In the genomic region with DNA sequence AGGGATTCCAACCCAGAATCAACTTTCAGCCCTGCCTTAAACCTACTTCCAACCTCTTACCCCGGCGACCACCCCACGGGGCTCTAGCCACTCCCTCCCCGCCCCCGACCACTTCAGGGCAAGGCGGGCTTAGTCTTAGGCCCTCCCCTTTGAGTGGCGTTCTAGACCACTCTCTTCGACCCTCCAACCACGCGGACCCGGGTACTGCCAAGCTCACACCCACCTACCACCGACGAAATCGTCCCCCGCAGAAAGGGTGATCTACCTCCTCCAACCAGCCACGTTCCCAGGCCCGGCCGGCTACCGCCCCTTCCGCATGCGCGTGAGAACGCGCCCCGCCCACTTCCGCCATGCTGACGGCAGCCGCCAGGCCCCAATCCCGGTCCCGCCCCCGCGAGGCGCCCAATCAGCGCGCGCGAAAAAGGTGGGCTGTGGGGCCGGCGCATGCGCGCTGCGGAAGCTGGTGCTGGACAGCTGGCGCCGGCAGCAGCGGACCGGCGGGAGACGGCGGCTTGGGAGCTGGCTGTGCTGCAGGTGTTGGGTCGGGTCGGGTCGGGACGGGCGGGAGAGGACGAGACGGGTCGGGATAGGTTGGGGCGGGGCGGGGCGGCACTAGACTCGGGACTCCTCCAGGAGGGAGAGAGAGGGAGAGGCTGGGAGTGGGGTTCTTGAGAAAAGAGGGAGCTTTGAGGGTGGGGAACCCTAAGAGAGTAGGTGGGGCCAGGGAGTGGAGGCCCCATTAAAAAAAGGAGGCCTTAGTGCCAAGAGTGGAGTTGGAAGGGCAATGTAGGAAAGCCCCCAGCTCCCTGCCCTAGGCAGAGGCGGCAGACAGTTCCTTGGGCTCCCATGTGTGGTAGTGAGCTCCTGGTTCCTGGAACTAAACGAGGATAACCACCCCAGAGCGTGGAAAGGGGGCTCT, we compare ENCODE assay signal across 1 cellular context.
A peak's percentile ranks its signal among the peaks of the same experiment; 100 is the strongest.
TF ChIP-seq lines count a peak whose summit lies in the region.

A gene with protein sequence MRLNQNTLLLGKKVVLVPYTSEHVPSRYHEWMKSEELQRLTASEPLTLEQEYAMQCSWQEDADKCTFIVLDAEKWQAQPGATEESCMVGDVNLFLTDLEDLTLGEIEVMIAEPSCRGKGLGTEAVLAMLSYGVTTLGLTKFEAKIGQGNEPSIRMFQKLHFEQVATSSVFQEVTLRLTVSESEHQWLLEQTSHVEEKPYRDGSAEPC (minus strand): TSS at position 302 of the 919 bp plus-strand sequence. CDS start 647 bp downstream, outside the sequence.

TF ChIP-seq in K562, 482 proteins besides CTCF, POLR2A, EP300 and RAD21 (continued from another document and continues in another):
- TF ChIP-seq, protein P1, sequence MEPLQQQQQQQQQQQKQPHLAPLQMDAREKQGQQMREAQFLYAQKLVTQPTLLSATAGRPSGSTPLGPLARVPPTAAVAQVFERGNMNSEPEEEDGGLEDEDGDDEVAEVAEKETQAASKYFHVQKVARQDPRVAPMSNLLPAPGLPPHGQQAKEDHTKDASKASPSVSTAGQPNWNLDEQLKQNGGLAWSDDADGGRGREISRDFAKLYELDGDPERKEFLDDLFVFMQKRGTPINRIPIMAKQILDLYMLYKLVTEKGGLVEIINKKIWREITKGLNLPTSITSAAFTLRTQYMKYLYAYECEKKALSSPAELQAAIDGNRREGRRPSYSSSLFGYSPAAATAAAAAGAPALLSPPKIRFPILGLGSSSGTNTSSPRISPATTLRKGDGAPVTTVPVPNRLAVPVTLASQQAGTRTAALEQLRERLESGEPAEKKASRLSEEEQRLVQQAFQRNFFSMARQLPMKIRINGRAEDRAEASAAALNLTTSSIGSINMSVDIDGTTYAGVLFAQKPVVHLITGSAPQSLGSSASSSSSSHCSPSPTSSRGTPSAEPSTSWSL (CRISPR knock-in tag; IDR thresholded peaks at IDR 0.05; ENCODE audit: borderline replicate concordance): no peak
- TF ChIP-seq ZBTB7A (IDR thresholded peaks at IDR 0.05; ENCODE audit: borderline replicate concordance, control insufficient read depth, low read depth, low read length) (peak; percentile 78; the same call in 1 of the 2 replicates), CBX8 (IDR thresholded peaks at IDR 0.05; ENCODE audit: borderline replicate concordance, extremely low read depth, low read depth, low read length, poor library complexity, severe bottlenecking) (no peak), CCNT2 (IDR thresholded peaks at IDR 0.05; ENCODE audit: borderline replicate concordance, extremely low read depth, insufficient read length, low read depth, low read length) (peak; percentile 79), FOXM1 (IDR thresholded peaks at IDR 0.05; ENCODE audit: low read depth) (no peak), FOXM1 (CRISPR knock-in tag; IDR thresholded peaks at IDR 0.05; ENCODE audit: low read depth) (no peak), LARP7 (IDR thresholded peaks at IDR 0.05) (no peak), SAP30 (IDR thresholded peaks at IDR 0.05; ENCODE audit: borderline replicate concordance, insufficient read depth, low read depth, low read length, poor library complexity, severe bottlenecking) (peak; percentile 80), MAZ (CRISPR knock-in tag; conservative IDR thresholded peaks at IDR 0.05 in 1 of 2, IDR thresholded peaks at IDR 0.05 in 1 of 2) (peak; percentile 70 to 73), TSC22D4 (tag; IDR thresholded peaks at IDR 0.05) (no peak), RBM34 (IDR thresholded peaks at IDR 0.05; ENCODE audit: borderline replicate concordance, insufficient read depth, low read length) (no peak), ZNF212 (CRISPR knock-in tag; IDR thresholded peaks at IDR 0.05) (no peak), ZC3H4 (CRISPR knock-in tag; IDR thresholded peaks at IDR 0.05; ENCODE audit: borderline replicate concordance) (no peak), MTA2 (IDR thresholded peaks at IDR 0.05; ENCODE audit: low read depth) (no peak), CREB1 (IDR thresholded peaks at IDR 0.05) (peak; percentile 72), CREB1 (CRISPR knock-in tag; IDR thresholded peaks at IDR 0.05) (peak; percentile 53; the same call in 1 of the 2 replicates), SAFB2 (IDR thresholded peaks at IDR 0.05; ENCODE audit: borderline replicate concordance, low read depth, low read length, severe bottlenecking) (no peak), TEAD4 (IDR thresholded peaks at IDR 0.05; ENCODE audit: low read length) (no peak), TEAD4 (CRISPR knock-in tag; IDR thresholded peaks at IDR 0.05; ENCODE audit: borderline replicate concordance) (no peak), ILF3 (IDR thresholded peaks at IDR 0.05; ENCODE audit: borderline replicate concordance) (no peak), C11orf30 (IDR thresholded peaks at IDR 0.05; ENCODE audit: low read depth) (peak; percentile 87), ELF1 (tag; IDR thresholded peaks at IDR 0.05) (peak; percentile 94), ZNF274 (IDR thresholded peaks at IDR 0.05; ENCODE audit: borderline replicate concordance, low read depth, low read length) (no peak), HMG20A (CRISPR knock-in tag; conservative IDR thresholded peaks at IDR 0.05) (no peak), ZNF76 (CRISPR knock-in tag; IDR thresholded peaks at IDR 0.05; ENCODE audit: borderline replicate concordance) (no peak), ZNF668 (CRISPR knock-in tag; IDR thresholded peaks at IDR 0.05) (no peak), HOXB6 (CRISPR knock-in tag; IDR thresholded peaks at IDR 0.05; ENCODE audit: borderline replicate concordance) (no peak), ELF2 (CRISPR knock-in tag; IDR thresholded peaks at IDR 0.05) (peak; percentile 93), KDM5B (IDR thresholded peaks at IDR 0.05; ENCODE audit: insufficient replicate concordance, low read depth, low read length) (peak; percentile 76), BRD4 (IDR thresholded peaks at IDR 0.05) (0 out of 2 replicates have a peak, but pooled peaks have one; percentile 38)
- TF ChIP-seq, protein P2, sequence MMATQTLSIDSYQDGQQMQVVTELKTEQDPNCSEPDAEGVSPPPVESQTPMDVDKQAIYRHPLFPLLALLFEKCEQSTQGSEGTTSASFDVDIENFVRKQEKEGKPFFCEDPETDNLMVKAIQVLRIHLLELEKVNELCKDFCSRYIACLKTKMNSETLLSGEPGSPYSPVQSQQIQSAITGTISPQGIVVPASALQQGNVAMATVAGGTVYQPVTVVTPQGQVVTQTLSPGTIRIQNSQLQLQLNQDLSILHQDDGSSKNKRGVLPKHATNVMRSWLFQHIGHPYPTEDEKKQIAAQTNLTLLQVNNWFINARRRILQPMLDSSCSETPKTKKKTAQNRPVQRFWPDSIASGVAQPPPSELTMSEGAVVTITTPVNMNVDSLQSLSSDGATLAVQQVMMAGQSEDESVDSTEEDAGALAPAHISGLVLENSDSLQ (IDR thresholded peaks at IDR 0.05): 0 out of 2 replicates have a peak, but pooled peaks have one; percentile 38
- TF ChIP-seq, protein P3, sequence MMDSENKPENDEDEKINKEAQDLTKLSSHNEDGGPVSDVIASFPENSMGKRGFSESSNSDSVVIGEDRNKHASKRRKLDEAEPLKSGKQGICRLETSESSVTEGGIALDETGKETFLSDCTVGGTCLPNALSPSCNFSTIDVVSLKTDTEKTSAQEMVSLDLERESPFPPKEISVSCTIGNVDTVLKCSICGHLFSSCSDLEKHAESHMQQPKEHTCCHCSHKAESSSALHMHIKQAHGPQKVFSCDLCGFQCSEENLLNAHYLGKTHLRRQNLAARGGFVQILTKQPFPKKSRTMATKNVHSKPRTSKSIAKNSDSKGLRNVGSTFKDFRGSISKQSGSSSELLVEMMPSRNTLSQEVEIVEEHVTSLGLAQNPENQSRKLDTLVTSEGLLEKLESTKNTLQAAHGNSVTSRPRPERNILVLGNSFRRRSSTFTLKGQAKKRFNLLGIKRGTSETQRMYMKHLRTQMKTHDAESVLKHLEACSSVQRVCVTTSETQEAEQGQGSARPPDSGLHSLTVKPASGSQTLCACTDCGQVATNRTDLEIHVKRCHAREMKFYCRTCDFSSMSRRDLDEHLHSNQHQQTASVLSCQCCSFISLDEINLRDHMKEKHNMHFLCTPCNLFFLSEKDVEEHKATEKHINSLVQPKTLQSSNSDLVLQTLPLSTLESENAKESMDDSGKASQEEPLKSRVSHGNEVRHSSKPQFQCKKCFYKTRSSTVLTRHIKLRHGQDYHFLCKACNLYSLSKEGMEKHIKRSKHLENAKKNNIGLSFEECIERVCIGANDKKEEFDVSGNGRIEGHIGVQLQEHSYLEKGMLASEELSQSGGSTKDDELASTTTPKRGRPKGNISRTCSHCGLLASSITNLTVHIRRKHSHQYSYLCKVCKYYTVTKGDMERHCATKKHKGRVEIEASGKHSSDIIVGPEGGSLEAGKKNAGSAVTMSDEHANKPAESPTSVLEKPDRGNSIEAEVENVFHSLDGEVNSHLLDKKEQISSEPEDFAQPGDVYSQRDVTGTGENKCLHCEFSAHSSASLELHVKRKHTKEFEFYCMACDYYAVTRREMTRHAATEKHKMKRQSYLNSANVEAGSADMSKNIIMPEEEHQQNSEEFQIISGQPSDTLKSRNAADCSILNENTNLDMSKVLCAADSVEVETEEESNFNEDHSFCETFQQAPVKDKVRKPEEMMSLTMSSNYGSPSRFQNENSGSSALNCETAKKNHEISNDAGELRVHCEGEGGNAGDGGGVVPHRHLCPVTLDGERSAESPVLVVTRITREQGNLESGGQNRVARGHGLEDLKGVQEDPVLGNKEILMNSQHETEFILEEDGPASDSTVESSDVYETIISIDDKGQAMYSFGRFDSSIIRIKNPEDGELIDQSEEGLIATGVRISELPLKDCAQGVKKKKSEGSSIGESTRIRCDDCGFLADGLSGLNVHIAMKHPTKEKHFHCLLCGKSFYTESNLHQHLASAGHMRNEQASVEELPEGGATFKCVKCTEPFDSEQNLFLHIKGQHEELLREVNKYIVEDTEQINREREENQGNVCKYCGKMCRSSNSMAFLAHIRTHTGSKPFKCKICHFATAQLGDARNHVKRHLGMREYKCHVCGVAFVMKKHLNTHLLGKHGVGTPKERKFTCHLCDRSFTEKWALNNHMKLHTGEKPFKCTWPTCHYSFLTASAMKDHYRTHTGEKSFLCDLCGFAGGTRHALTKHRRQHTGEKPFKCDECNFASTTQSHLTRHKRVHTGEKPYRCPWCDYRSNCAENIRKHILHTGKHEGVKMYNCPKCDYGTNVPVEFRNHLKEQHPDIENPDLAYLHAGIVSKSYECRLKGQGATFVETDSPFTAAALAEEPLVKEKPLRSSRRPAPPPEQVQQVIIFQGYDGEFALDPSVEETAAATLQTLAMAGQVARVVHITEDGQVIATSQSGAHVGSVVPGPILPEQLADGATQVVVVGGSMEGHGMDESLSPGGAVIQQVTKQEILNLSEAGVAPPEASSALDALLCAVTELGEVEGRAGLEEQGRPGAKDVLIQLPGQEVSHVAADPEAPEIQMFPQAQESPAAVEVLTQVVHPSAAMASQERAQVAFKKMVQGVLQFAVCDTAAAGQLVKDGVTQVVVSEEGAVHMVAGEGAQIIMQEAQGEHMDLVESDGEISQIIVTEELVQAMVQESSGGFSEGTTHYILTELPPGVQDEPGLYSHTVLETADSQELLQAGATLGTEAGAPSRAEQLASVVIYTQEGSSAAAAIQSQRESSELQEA (IDR thresholded peaks at IDR 0.05; ENCODE audit: low read depth): peak; percentile 93
- TF ChIP-seq, protein P4, sequence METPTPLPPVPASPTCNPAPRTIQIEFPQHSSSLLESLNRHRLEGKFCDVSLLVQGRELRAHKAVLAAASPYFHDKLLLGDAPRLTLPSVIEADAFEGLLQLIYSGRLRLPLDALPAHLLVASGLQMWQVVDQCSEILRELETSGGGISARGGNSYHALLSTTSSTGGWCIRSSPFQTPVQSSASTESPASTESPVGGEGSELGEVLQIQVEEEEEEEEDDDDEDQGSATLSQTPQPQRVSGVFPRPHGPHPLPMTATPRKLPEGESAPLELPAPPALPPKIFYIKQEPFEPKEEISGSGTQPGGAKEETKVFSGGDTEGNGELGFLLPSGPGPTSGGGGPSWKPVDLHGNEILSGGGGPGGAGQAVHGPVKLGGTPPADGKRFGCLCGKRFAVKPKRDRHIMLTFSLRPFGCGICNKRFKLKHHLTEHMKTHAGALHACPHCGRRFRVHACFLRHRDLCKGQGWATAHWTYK (CRISPR knock-in tag; IDR thresholded peaks at IDR 0.05): peak; percentile 29; the same call in 1 of the 2 replicates
- TF ChIP-seq, protein P5, sequence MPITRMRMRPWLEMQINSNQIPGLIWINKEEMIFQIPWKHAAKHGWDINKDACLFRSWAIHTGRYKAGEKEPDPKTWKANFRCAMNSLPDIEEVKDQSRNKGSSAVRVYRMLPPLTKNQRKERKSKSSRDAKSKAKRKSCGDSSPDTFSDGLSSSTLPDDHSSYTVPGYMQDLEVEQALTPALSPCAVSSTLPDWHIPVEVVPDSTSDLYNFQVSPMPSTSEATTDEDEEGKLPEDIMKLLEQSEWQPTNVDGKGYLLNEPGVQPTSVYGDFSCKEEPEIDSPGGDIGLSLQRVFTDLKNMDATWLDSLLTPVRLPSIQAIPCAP (CRISPR knock-in tag; IDR thresholded peaks at IDR 0.05; ENCODE audit: borderline replicate concordance): no peak
- TF ChIP-seq, protein P6, sequence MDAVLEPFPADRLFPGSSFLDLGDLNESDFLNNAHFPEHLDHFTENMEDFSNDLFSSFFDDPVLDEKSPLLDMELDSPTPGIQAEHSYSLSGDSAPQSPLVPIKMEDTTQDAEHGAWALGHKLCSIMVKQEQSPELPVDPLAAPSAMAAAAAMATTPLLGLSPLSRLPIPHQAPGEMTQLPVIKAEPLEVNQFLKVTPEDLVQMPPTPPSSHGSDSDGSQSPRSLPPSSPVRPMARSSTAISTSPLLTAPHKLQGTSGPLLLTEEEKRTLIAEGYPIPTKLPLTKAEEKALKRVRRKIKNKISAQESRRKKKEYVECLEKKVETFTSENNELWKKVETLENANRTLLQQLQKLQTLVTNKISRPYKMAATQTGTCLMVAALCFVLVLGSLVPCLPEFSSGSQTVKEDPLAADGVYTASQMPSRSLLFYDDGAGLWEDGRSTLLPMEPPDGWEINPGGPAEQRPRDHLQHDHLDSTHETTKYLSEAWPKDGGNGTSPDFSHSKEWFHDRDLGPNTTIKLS (IDR thresholded peaks at IDR 0.05; ENCODE audit: borderline replicate concordance, low read depth): peak; percentile 85
- TF ChIP-seq, protein P7, sequence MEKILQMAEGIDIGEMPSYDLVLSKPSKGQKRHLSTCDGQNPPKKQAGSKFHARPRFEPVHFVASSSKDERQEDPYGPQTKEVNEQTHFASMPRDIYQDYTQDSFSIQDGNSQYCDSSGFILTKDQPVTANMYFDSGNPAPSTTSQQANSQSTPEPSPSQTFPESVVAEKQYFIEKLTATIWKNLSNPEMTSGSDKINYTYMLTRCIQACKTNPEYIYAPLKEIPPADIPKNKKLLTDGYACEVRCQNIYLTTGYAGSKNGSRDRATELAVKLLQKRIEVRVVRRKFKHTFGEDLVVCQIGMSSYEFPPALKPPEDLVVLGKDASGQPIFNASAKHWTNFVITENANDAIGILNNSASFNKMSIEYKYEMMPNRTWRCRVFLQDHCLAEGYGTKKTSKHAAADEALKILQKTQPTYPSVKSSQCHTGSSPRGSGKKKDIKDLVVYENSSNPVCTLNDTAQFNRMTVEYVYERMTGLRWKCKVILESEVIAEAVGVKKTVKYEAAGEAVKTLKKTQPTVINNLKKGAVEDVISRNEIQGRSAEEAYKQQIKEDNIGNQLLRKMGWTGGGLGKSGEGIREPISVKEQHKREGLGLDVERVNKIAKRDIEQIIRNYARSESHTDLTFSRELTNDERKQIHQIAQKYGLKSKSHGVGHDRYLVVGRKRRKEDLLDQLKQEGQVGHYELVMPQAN (IDR thresholded peaks at IDR 0.05; ENCODE audit: borderline replicate concordance): peak; percentile 97
- TF ChIP-seq, protein P8, sequence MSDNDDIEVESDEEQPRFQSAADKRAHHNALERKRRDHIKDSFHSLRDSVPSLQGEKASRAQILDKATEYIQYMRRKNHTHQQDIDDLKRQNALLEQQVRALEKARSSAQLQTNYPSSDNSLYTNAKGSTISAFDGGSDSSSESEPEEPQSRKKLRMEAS (CRISPR knock-in tag; IDR thresholded peaks at IDR 0.05): peak; percentile 92
